Comparison of ENCODE assay signal across 1 cellular context in genomic region chr9:127608104-127608966, GRCh38.
TF ChIP-seq lines count a peak whose summit lies in the region.

No MANE protein-coding gene starts in this region.

TF ChIP-seq in Ishikawa, 13 proteins besides CTCF, POLR2A, EP300 and RAD21 (continued from another document):
- TF ChIP-seq TCF12 (IDR thresholded peaks at IDR 0.05; ENCODE audit: low read depth) (peak; percentile 33; the same call in 1 of the 2 replicates), TEAD4 (IDR thresholded peaks at IDR 0.05) (no peak; the same call in 1 of the 2 replicates), USF1 (IDR thresholded peaks at IDR 0.05) (peak; percentile 99), REST (IDR thresholded peaks at IDR 0.05; ENCODE audit: low read depth) (no peak), EGR1 (IDR thresholded peaks at IDR 0.05) (no peak), CREB1 (IDR thresholded peaks at IDR 0.05; ENCODE audit: low read depth) (no peak), MAX (IDR thresholded peaks at IDR 0.05) (peak; percentile 96), TAF1 (IDR thresholded peaks at IDR 0.05; ENCODE audit: low read depth) (peak; percentile 34; the same call in 1 of the 2 replicates), YY1 (IDR thresholded peaks at IDR 0.05; ENCODE audit: low read depth) (peak; percentile 23; the same call in 1 of the 2 replicates), FOXM1 (IDR thresholded peaks at IDR 0.05; ENCODE audit: borderline replicate concordance, low read depth) (no peak), NFIC (IDR thresholded peaks at IDR 0.05) (peak; percentile 12; the same call in 1 of the 2 replicates)
